In genomic region chr11:67492801-67493547, GRCh38 we compare ENCODE assay signal across 1 cellular context.
TF ChIP-seq lines count a peak whose summit lies in the region.

No MANE protein-coding gene starts in this region.

TF ChIP-seq in IMR-90, 13 proteins besides CTCF, POLR2A, EP300 and RAD21:
- TF ChIP-seq MAFK (IDR thresholded peaks at IDR 0.05; ENCODE audit: low read depth, low read length) (no peak), NFE2L2 (IDR thresholded peaks at IDR 0.05; ENCODE audit: low read depth, low read length) (no peak), MAZ (IDR thresholded peaks at IDR 0.05; ENCODE audit: borderline replicate concordance, low read depth, low read length) (no peak), FOS (IDR thresholded peaks at IDR 0.05; ENCODE audit: low read depth, low read length) (no peak), RFX5 (IDR thresholded peaks at IDR 0.05; ENCODE audit: low read depth, low read length) (no peak), CHD1 (IDR thresholded peaks at IDR 0.05; ENCODE audit: low read depth, low read length) (no peak), RCOR1 (IDR thresholded peaks at IDR 0.05; ENCODE audit: insufficient replicate concordance, low read length) (no peak), CEBPB (IDR thresholded peaks at IDR 0.05; ENCODE audit: low read depth, low read length) (no peak), MXI1 (IDR thresholded peaks at IDR 0.05; ENCODE audit: borderline replicate concordance, low read depth, low read length) (no peak)
